Comparison of ENCODE assay signal across 10 cellular contexts in the genomic region with DNA sequence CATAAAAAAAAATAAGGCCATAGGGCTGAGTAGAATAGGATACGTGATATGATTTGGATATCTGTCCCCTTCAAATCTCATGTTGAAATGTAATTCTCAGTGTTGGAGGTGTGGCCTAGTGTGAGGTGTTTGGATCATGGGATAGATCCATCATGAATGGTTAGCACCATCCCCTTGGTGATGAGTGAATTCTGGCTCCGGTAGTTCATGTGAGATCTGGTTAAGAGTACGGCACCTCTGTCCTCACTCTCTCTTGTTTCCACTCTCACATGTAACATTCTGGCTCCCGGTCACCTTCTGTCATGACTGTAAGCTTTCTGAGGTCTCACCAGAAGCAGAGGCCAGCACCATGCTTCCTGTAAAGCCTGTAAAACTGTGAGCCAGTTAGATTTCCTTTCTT. TPM values are rescaled to one million over a fixed set of nuclear protein-coding genes. Genes with fewer than 3 reads are reported as not detected.
DNase-seq lines count a peak whose midpoint lies in the region; ATAC-seq and TF ChIP-seq lines count a peak whose summit lies in the region.
"Had no signal": no experiment of that assay in that cellular context is flagged by ENCODE, and none has a peak within 500 bp of the region (broad histone marks: within the 10 kb centered on the region; RNA-seq: fewer than 3 reads in every experiment).

No MANE protein-coding gene starts in this region.

- TF ChIP-seq CTCF in C4-2B (conservative IDR thresholded peaks at IDR 0.05) (no peak), dorsolateral prefrontal cortex (IDR thresholded peaks at IDR 0.05 in 54 of 56, conservative IDR thresholded peaks at IDR 0.05 in 2 of 56; ENCODE audit: low read depth in 1 of 56, partially characterized antibody in 56 of 56) (no peak)

- H3K4me1 Mint-ChIP-seq in stimulated activated naive B cell treated with anti-CD40 and anti-IgM and Interleukin-4, amounts not matched to agents 10 μg/mL and 1 μg/mL and 100 μg/mL, for 72 hours: peaks cover 56 to 78% of the 10 kb centered on the region in 2 donors

- peaks cover 76% of the 10 kb centered on the region for H3K4me1 ChIP-seq in Karpas-422 (ENCODE audit: low read length)

- H3K27ac ChIP-seq in C4-2B (peak overlapping the region; percentile 35; the same call in 1 of the 2 replicates), Karpas-422 (ENCODE audit: low read length) (peak overlapping the region; percentile 91), dorsolateral prefrontal cortex (peak overlapping the region in 58 of 59 donors; percentile 33 to 98 (median 90))

- peak overlapping the region; percentile 64 for H3K4me2 ChIP-seq in Karpas-422 (ENCODE audit: low read depth, low read length, poor library complexity, severe bottlenecking)
- H3K4me2 ChIP-seq: GM23338 had no signal

- H3K4me3 ChIP-seq in Karpas-422 (ENCODE audit: low read length) (no peak overlapping the region), dorsolateral prefrontal cortex (no peak overlapping the region)
- H3K4me3 ChIP-seq: GM23338 had no signal

- peaks cover 4% of the 10 kb centered on the region; the same call in 1 of the 2 replicates for H4K20me1 ChIP-seq in Karpas-422 (ENCODE audit: insufficient read depth, low read depth, low read length)

- in situ Hi-C loops in ACHN (cut with HindIII; ENCODE audit: low pct_ligation_motif_present, low pct_unique_long_range_greater_than_20kb, low sequenced_read_pairs): no loop called here

- H3K36me3 Mint-ChIP-seq in stimulated activated naive B cell treated with anti-CD40 and anti-IgM and Interleukin-4, amounts not matched to agents 10 μg/mL and 1 μg/mL and 100 μg/mL, for 72 hours: peaks cover 28 to 57% of the 10 kb centered on the region in 2 donors

- DNase-seq in Karpas-422 (no peak), dorsolateral prefrontal cortex (no peak), ACHN (no peak), sciatic nerve (ENCODE audit: low spot score) (no peak), inferior parietal cortex (ENCODE audit: extremely low spot score) (no peak)
- no peak for DNase-seq in stimulated activated naive B cell treated with anti-CD40 and anti-IgM and Interleukin-4, amounts not matched to agents 10 μg/mL and 1 μg/mL and 100 μg/mL, for 72 hours
- DNase-seq: CD4-positive, CD25-positive, alpha-beta regulatory T cell; H7 had no signal

- H3K9me3 ChIP-seq in Karpas-422 (ENCODE audit: low read length): no peaks in the 10 kb centered on the region

- no peak for ATAC-seq in stimulated activated naive B cell treated with anti-CD40 and anti-IgM and Interleukin-4, amounts not matched to agents 10 μg/mL and 1 μg/mL and 100 μg/mL, for 72 hours (replicated peaks)
- no peak for ATAC-seq in sciatic nerve

- H3K9ac ChIP-seq in Karpas-422 (ENCODE audit: low read length): 0 out of 2 replicates have a peak overlapping the region, but pooled peaks have one; percentile 7

- H3K27me3 Mint-ChIP-seq in stimulated activated naive B cell treated with anti-CD40 and anti-IgM and Interleukin-4, amounts not matched to agents 10 μg/mL and 1 μg/mL and 100 μg/mL, for 72 hours: no peaks in the 10 kb centered on the region
- H3K27me3 Mint-ChIP-seq: CD4-positive, CD25-positive, alpha-beta regulatory T cell had no signal

- H2AFZ ChIP-seq in Karpas-422 (ENCODE audit: low read length): no peak overlapping the region
- H2AFZ ChIP-seq: GM23338 had no signal

- H3K9me2 ChIP-seq in Karpas-422 (replicated peaks; ENCODE audit: insufficient read depth, low read length): no peaks in the 10 kb centered on the region

- peaks cover 17% of the 10 kb centered on the region for H3K36me3 ChIP-seq in Karpas-422 (ENCODE audit: insufficient read depth, low read length)

- no peak overlapping the region for H3K4me3 Mint-ChIP-seq in stimulated activated naive B cell treated with anti-CD40 and anti-IgM and Interleukin-4, amounts not matched to agents 10 μg/mL and 1 μg/mL and 100 μg/mL, for 72 hours
- H3K4me3 Mint-ChIP-seq: GM23338 had no signal

- intact Hi-C loops in dorsolateral prefrontal cortex (cut with DNase I) (no loop called here), sciatic nerve (cut with DNase I) (no loop called here)

- no peaks in the 10 kb centered on the region for H3K27me3 ChIP-seq in Karpas-422 (ENCODE audit: low read length)
- no peaks in the 10 kb centered on the region for H3K27me3 ChIP-seq in dorsolateral prefrontal cortex

- peak overlapping the region; percentile 51 for H3K27ac Mint-ChIP-seq in stimulated activated naive B cell treated with anti-CD40 and anti-IgM and Interleukin-4, amounts not matched to agents 10 μg/mL and 1 μg/mL and 100 μg/mL, for 72 hours
- H3K27ac Mint-ChIP-seq: CD4-positive, CD25-positive, alpha-beta regulatory T cell; GM23338 had no signal

- peaks cover 98% of the 10 kb centered on the region for H3K79me2 ChIP-seq in Karpas-422 (ENCODE audit: low read length)

- H3K9me3 Mint-ChIP-seq in stimulated activated naive B cell treated with anti-CD40 and anti-IgM and Interleukin-4, amounts not matched to agents 10 μg/mL and 1 μg/mL and 100 μg/mL, for 72 hours: no peaks in the 10 kb centered on the region
- H3K9me3 Mint-ChIP-seq: CD4-positive, CD25-positive, alpha-beta regulatory T cell; GM23338 had no signal

RNA-seq across cellular contexts. Expression of a gene that starts 45.5 kb away (rescaled TPM):
- 66.5 and 66.7 TPM in 2 replicates for total RNA-seq in Karpas-422 (2014; rRNA removed; shearing (Covaris generic); ENCODE audit: low replicate concordance)
- 100 to 1,000 TPM in 7 of 120 experiments, 10 to 100 TPM in 113; 47.5 to 117 (median 77.0) TPM for total RNA-seq in dorsolateral prefrontal cortex
- total RNA-seq in sciatic nerve: 57.1 TPM

Comparison
In these comparisons a context has a peak if more than half of its experiments do, and no peak if none do; other contexts are left out.
1. H3K27ac ChIP-seq: peak in every context shown above with its lines; median percentile 91 in Karpas-422; 90 in dorsolateral prefrontal cortex; 35 in C4-2B.